19 cellular contexts compared by ENCODE assay signal in the genomic region with DNA sequence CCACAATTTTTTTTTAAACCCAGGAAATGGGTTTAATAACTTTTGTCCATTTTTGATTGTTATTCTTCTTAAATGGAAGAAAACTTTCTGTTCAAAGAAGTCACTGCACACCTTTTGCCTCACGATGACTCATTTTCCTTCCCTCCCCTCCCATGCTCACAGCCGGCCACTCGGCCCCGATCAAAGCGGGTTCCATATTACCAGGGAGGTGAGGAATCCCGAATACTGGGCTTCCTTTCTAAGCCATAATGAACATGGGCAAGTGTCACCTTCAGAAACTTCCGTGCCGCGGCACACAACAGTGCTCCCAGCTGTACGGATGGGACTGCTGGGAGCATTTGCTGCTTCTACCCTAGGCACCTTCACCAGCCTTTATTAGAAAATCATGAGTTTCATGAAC.
"Had no signal": no experiment of that assay in that cellular context is flagged by ENCODE, and none has a peak within 500 bp of the region (broad histone marks: within the 10 kb centered on the region; RNA-seq: fewer than 3 reads in every experiment).

No MANE protein-coding gene starts in this region.

- H3K27ac ChIP-seq: KMS-11 had no signal

- DNase-seq: Kasumi-1, MM.1S, NCI-H1092 treated with DMSO at 0.1 percent for 48 hours, NCI-H1436, NCI-H187, NCI-H2029, NCI-H2081 treated with DMSO at 0.1 percent for 48 hours, NCI-H2171, NCI-H226, NCI-H446, NCI-H510A, NCI-H524 treated with DMSO at 0.1 percent for 48 hours, NCI-H69, NCI-H774, RPMI8226, SHP77, SK-N-SH had no signal

- H3K9me3 ChIP-seq: SK-N-SH had no signal

- H3K9ac ChIP-seq: KMS-11, SK-N-SH had no signal

- H3K4me2 ChIP-seq: KMS-11, SK-N-SH had no signal

- H3K9me2 ChIP-seq: SK-N-SH had no signal

- FAIRE-seq: RCC 7860 had no signal
